In genomic region chr11:92168936-92169335, GRCh38 we compare ENCODE assay signal across 25 cellular contexts. TPM values are rescaled to one million over a fixed set of nuclear protein-coding genes. Genes with fewer than 3 reads are reported as not detected.
"Had no signal": no experiment of that assay in that cellular context is flagged by ENCODE, and none has a peak within 500 bp of the region (broad histone marks: within the 10 kb centered on the region; RNA-seq: fewer than 3 reads in every experiment).

No MANE protein-coding gene starts in this region.

- H2AFZ ChIP-seq: parathyroid adenoma had no signal

- H3K4me3 ChIP-seq: ovary, psoas muscle, right lobe of liver, sigmoid colon, stomach, thoracic aorta, thyroid gland, tibial nerve, upper lobe of right lung, uterus had no signal

- H3K4me1 ChIP-seq: parathyroid adenoma, psoas muscle, right lobe of liver, sigmoid colon, stomach, thyroid gland, tibial nerve, upper lobe of right lung, uterus had no signal

- DNase-seq: naive thymus-derived CD8-positive, alpha-beta T cell; nephron progenitor cell; nucleus accumbens; ovary; psoas muscle; right cardiac atrium; right lobe of liver; sigmoid colon; small intestine; stimulated activated CD4-positive, alpha-beta T cell treated with anti-CD3 and anti-CD28 coated beads, Interleukin-15, amount 100 ng/mL, for 24 hours; stimulated activated CD4-positive, alpha-beta T cell treated with anti-CD3 and anti-CD28 coated beads, Interleukin-2, amount 100 ng/mL, for 24 hours; stimulated activated CD4-positive, alpha-beta T cell treated with anti-CD3 and anti-CD28 coated beads, Interleukin-2, amount 100 ng/mL, for 48 hours; stimulated activated CD4-positive, alpha-beta T cell treated with anti-CD3 and anti-CD28 coated beads, Interleukin-4, amount 100 ng/mL, for 24 hours; stimulated activated naive B cell treated with anti-CD40 and anti-IgM and Interleukin-4, amounts not matched to agents 10 μg/mL and 1 μg/mL and 100 μg/mL, for 72 hours; stimulated activated naive CD4-positive, alpha-beta T cell treated with Interleukin-2 at 50 U/mL for 16 hours; stomach; thyroid gland; upper lobe of right lung; uterus had no signal

- H3K9ac ChIP-seq: parathyroid adenoma had no signal

- ATAC-seq: naive thymus-derived CD8-positive, alpha-beta T cell; natural killer cell treated with Interleukin-12 subunit alpha and Interleukin-12 subunit beta and Interleukin-15 and Interleukin-18, amount 100 ng/mL, for 72 hours; psoas muscle; right cardiac atrium; right lobe of liver; stimulated activated effector memory CD8-positive, alpha-beta T cell treated with anti-CD3 and anti-CD28 coated beads, Interleukin-12 subunit alpha, Interleukin-12 subunit beta, amount 100 ng/mL, for 72 hours; stimulated activated naive B cell treated with anti-CD40 and anti-IgM and Interleukin-4, amounts not matched to agents 10 μg/mL and 1 μg/mL and 100 μg/mL, for 72 hours; upper lobe of right lung had no signal

- H3K27ac ChIP-seq: neutrophil, ovary, parathyroid adenoma, psoas muscle, right lobe of liver, sigmoid colon, stomach, thoracic aorta, thyroid gland, tibial nerve, upper lobe of right lung, uterus had no signal

- H3K79me2 ChIP-seq: parathyroid adenoma had no signal

- H3K27me3 ChIP-seq: neutrophil, ovary, right lobe of liver, sigmoid colon, stomach, thyroid gland, tibial nerve, upper lobe of right lung, uterus had no signal

- H3K9me3 ChIP-seq: neutrophil, ovary, psoas muscle, sigmoid colon, stomach, thoracic aorta, thyroid gland, upper lobe of right lung, uterus had no signal

- H3K36me3 ChIP-seq: neutrophil, ovary, right lobe of liver, sigmoid colon, stomach, thoracic aorta, thyroid gland, tibial nerve, upper lobe of right lung, uterus had no signal

RNA-seq across cellular contexts. Expression of gene FAT3, which starts 55.7 kb away (rescaled TPM):
- total RNA-seq: naive thymus-derived CD8-positive, alpha-beta T cell; natural killer cell treated with Interleukin-12 subunit alpha and Interleukin-12 subunit beta and Interleukin-15 and Interleukin-18, amount 100 ng/mL, for 72 hours had no signal
- polyA plus RNA-seq: naive thymus-derived CD8-positive, alpha-beta T cell had no signal
